ENCODE assay signal across 4 cellular contexts in the genomic region with DNA sequence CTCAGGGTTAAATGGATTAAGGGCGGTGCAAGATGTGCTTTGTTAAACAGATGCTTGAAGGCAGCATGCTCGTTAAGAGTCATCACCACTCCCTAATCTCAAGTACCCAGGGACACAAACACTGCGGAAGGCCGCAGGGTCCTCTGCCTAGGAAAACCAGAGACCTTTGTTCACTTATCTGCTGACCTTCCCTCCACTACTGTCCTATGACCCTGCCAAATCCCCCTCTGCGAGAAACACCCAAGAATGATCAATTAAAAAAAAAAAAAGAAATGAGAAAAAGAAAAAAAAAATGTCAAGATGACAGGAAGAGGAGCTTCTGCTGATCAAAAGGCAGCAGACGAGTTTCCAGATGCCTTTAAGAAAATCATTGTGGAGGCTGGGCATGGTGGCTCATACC. TPM values are rescaled to one million over a fixed set of nuclear protein-coding genes. Genes with fewer than 3 reads are reported as not detected.
"Had no signal": no experiment of that assay in that cellular context is flagged by ENCODE, and none has a peak within 500 bp of the region (broad histone marks: within the 10 kb centered on the region; RNA-seq: fewer than 3 reads in every experiment).

No MANE protein-coding gene starts in this region.

RNA-seq across cellular contexts. Expression of gene PRF1, which starts 29.2 kb away (rescaled TPM):
- total RNA-seq: LHCN-M2, M059J, MCF 10A, NCI-H460 had no signal

RNA-seq across cellular contexts. Expression of gene ADAMTS14, which starts 40.6 kb away (rescaled TPM):
- total RNA-seq: MCF 10A had no signal
